Comparison of ENCODE assay signal across 12 cellular contexts in genomic region chr10:18583575-18584270, GRCh38.
DNase-seq lines count a peak whose midpoint lies in the region; ATAC-seq, FAIRE-seq and TF ChIP-seq lines count a peak whose summit lies in the region.
"Had no signal": no experiment of that assay in that cellular context is flagged by ENCODE, and none has a peak within 500 bp of the region (broad histone marks: within the 10 kb centered on the region; RNA-seq: fewer than 3 reads in every experiment).

No MANE protein-coding gene starts in this region.

- H3K27ac Mint-ChIP-seq in activated naive CD8-positive, alpha-beta T cell treated with anti-CD3 and anti-CD28 coated beads, Interleukin-2, amount 10 ng/mL, durations not matched to agents 7 days and 5 days: peak overlapping the region; percentile 72
- H3K27ac Mint-ChIP-seq in activated naive CD8-positive, alpha-beta T cell treated with anti-CD3 and anti-CD28 coated beads, Interleukin-2, amount 50 U/mL, for 24 hours: no peak overlapping the region

- no peak for DNase-seq in activated naive CD8-positive, alpha-beta T cell treated with anti-CD3 and anti-CD28 coated beads, Interleukin-2, amount 10 ng/mL, durations not matched to agents 7 days and 5 days
- DNase-seq in activated naive CD8-positive, alpha-beta T cell treated with anti-CD3 and anti-CD28 coated beads, Interleukin-2, amount 50 U/mL, for 24 hours: no peak
- peak; percentile 11 for DNase-seq in LHCN-M2 (ENCODE audit: low read depth)
- no peak for DNase-seq in GM12878 (ENCODE audit: low read depth, low spot score)
- no peak for DNase-seq in smooth muscle cell (lab: John Stamatoyannopoulos, UW; ENCODE audit: unreplicated experiment)
- no peak for DNase-seq in NCI-H446 treated with DMSO at 0.1 percent for 48 hours (lab: John Stamatoyannopoulos, UW)
- DNase-seq: amygdala had no signal

- intact Hi-C loops in GM12878 (cut with micrococcal nuclease; ENCODE audit: unreplicated experiment): no loop called here

- TF ChIP-seq EP300 in GM12878 (IDR thresholded peaks at IDR 0.05; ENCODE audit: borderline replicate concordance in 1 of 2, control insufficient read depth in 1 of 2, low read depth in 2 of 2, low read length in 2 of 2): no peak

- H3K79me2 ChIP-seq in GM12878 (ENCODE audit: control insufficient read depth, insufficient read depth, low read length): no peaks in the 10 kb centered on the region
- no peaks in the 10 kb centered on the region for H3K79me2 ChIP-seq in smooth muscle cell (ENCODE audit: low read depth)

- 82% methylated on average over 5 of the region's 5 CpGs for WGBS in GM12878 (ENCODE audit: insufficient coverage, insufficient replicate concordance, low lambda C conversion rate, missing lambda C conversion rate)
- WGBS in smooth muscle cell (ENCODE audit: low lambda C conversion rate): 74% methylated on average over 5 of the region's 5 CpGs

- no peak overlapping the region for H3K27ac ChIP-seq in GM12878 (ENCODE audit: control insufficient read depth, insufficient read depth)
- no peak overlapping the region for H3K27ac ChIP-seq in smooth muscle cell (ENCODE audit: low read depth)
- H3K27ac ChIP-seq: right atrium auricular region had no signal

- in situ Hi-C loops in GM12878 (cut with MboI): loop anchor here (5.0 kb wide), 1 partner anchor 46 kb away; no protein-coding TSS in a partner anchor

- H3K9me3 ChIP-seq in GM12878 (replicated peaks; ENCODE audit: control insufficient read depth, insufficient read depth, low read length) (no peaks in the 10 kb centered on the region; the same call in 2 of the 3 replicates), smooth muscle cell (replicated peaks; ENCODE audit: low read depth) (no peaks in the 10 kb centered on the region)
- H3K9me3 ChIP-seq: right atrium auricular region had no signal

- no peak overlapping the region for H3K9ac ChIP-seq in GM12878 (ENCODE audit: control insufficient read depth, insufficient read depth, low read length)
- no peak overlapping the region for H3K9ac ChIP-seq in smooth muscle cell (ENCODE audit: low read depth)

- CTCF ChIA-PET in GM12878 (lab: Yijun Ruan, JAX): interaction anchor here (0.7 to 0.9 kb wide), 2 partner anchors 188 to 299 kb away, joined by 3 read pairs; no protein-coding TSS in a partner anchor

- no peaks in the 10 kb centered on the region for H4K20me1 ChIP-seq in GM12878 (ENCODE audit: control insufficient read depth, insufficient read depth)
- H4K20me1 ChIP-seq in smooth muscle cell (ENCODE audit: low read depth): no peaks in the 10 kb centered on the region

- H3K36me3 Mint-ChIP-seq in activated naive CD8-positive, alpha-beta T cell treated with anti-CD3 and anti-CD28 coated beads, Interleukin-2, amount 10 ng/mL, durations not matched to agents 7 days and 5 days: peaks cover 70% of the 10 kb centered on the region
- H3K36me3 Mint-ChIP-seq in activated naive CD8-positive, alpha-beta T cell treated with anti-CD3 and anti-CD28 coated beads, Interleukin-2, amount 50 U/mL, for 24 hours (ENCODE audit: low read depth): peaks cover 72% of the 10 kb centered on the region

- 0 out of 2 replicates have a peak, but pooled peaks have one; percentile 3 for TF ChIP-seq RAD21 in GM12878 (IDR thresholded peaks at IDR 0.05; ENCODE audit: insufficient read depth, low read depth, low read length)

- no peak for ATAC-seq in activated naive CD8-positive, alpha-beta T cell treated with anti-CD3 and anti-CD28 coated beads, Interleukin-2, amount 10 ng/mL, durations not matched to agents 7 days and 5 days (ENCODE audit: low read depth)
- ATAC-seq in activated naive CD8-positive, alpha-beta T cell treated with anti-CD3 and anti-CD28 coated beads, Interleukin-2, amount 50 U/mL, for 24 hours: no peak
- ATAC-seq in GM12878 (peak; percentile 46; the same call in 2 of the 3 replicates), GM21723 (IDR thresholded peaks at IDR 0.05; ENCODE audit: unreplicated experiment) (no peak), HG02798 (IDR thresholded peaks at IDR 0.05; ENCODE audit: poor library complexity, unreplicated experiment) (no peak)
- ATAC-seq: left lobe of liver had no signal

- H3K36me3 ChIP-seq in GM12878 (ENCODE audit: control insufficient read depth in 2 of 2, insufficient read depth in 2 of 2, low read length in 1 of 2) (peaks cover 0 to 2% of the 10 kb centered on the region in 2 experiments; a peak in 3 of 4 replicates), smooth muscle cell (ENCODE audit: low read depth) (peaks cover 6% of the 10 kb centered on the region)

- no peak for FAIRE-seq in GM12878 (lab: Jason Lieb, UNC)

- H3K27me3 ChIP-seq in GM12878 (replicated peaks in 1 of 2; ENCODE audit: control insufficient read depth in 2 of 2, insufficient read depth in 2 of 2, low read length in 1 of 2) (no peaks in the 10 kb centered on the region), smooth muscle cell (ENCODE audit: low read depth) (no peaks in the 10 kb centered on the region)
- H3K27me3 ChIP-seq: right atrium auricular region had no signal

- no peak overlapping the region for H2AFZ ChIP-seq in GM12878 (ENCODE audit: control insufficient read depth, low read depth, low read length)
- no peak overlapping the region for H2AFZ ChIP-seq in smooth muscle cell (ENCODE audit: low read depth)

- peak overlapping the region; percentile 48 for H3K4me3 Mint-ChIP-seq in activated naive CD8-positive, alpha-beta T cell treated with anti-CD3 and anti-CD28 coated beads, Interleukin-2, amount 10 ng/mL, durations not matched to agents 7 days and 5 days
- H3K4me3 Mint-ChIP-seq in activated naive CD8-positive, alpha-beta T cell treated with anti-CD3 and anti-CD28 coated beads, Interleukin-2, amount 50 U/mL, for 24 hours: no peak overlapping the region
- H3K4me3 Mint-ChIP-seq: CD4-positive, alpha-beta memory T cell had no signal

- no peak overlapping the region for H3K4me3 ChIP-seq in GM12878
- H3K4me3 ChIP-seq in smooth muscle cell: no peak overlapping the region
- H3K4me3 ChIP-seq: right atrium auricular region had no signal

- H3K27me3 Mint-ChIP-seq in activated naive CD8-positive, alpha-beta T cell treated with anti-CD3 and anti-CD28 coated beads, Interleukin-2, amount 10 ng/mL, durations not matched to agents 7 days and 5 days: no peaks in the 10 kb centered on the region
- no peaks in the 10 kb centered on the region for H3K27me3 Mint-ChIP-seq in activated naive CD8-positive, alpha-beta T cell treated with anti-CD3 and anti-CD28 coated beads, Interleukin-2, amount 50 U/mL, for 24 hours
- H3K27me3 Mint-ChIP-seq: CD4-positive, alpha-beta memory T cell had no signal

- H3K9me3 Mint-ChIP-seq in activated naive CD8-positive, alpha-beta T cell treated with anti-CD3 and anti-CD28 coated beads, Interleukin-2, amount 10 ng/mL, durations not matched to agents 7 days and 5 days: no peaks in the 10 kb centered on the region
- H3K9me3 Mint-ChIP-seq in activated naive CD8-positive, alpha-beta T cell treated with anti-CD3 and anti-CD28 coated beads, Interleukin-2, amount 50 U/mL, for 24 hours: peaks cover 4% of the 10 kb centered on the region

- no TSS peak for BruUV-seq in GM12878 (replicated peaks; lab: Mats Ljungman, UMichigan)

- RAD21 ChIA-PET in GM12878 (lab: Charles Lee; ENCODE audit: unreplicated experiment): no interaction called here

- TF ChIP-seq POLR2A in GM12878 (IDR thresholded peaks at IDR 0.05; ENCODE audit: low read depth, low read length): no peak

- H3K4me1 ChIP-seq in GM12878 (ENCODE audit: control insufficient read depth, insufficient read depth, low read length): no peaks in the 10 kb centered on the region
- H3K4me1 ChIP-seq in smooth muscle cell (ENCODE audit: low read depth): no peaks in the 10 kb centered on the region
- H3K4me1 ChIP-seq: right atrium auricular region had no signal

- H3F3A ChIP-seq in smooth muscle cell (ENCODE audit: low read depth): no peaks in the 10 kb centered on the region

- H3K4me1 Mint-ChIP-seq in activated naive CD8-positive, alpha-beta T cell treated with anti-CD3 and anti-CD28 coated beads, Interleukin-2, amount 10 ng/mL, durations not matched to agents 7 days and 5 days: peaks cover 24% of the 10 kb centered on the region
- peaks cover 14% of the 10 kb centered on the region for H3K4me1 Mint-ChIP-seq in activated naive CD8-positive, alpha-beta T cell treated with anti-CD3 and anti-CD28 coated beads, Interleukin-2, amount 50 U/mL, for 24 hours

- TF ChIP-seq CTCF in GM12878 (IDR thresholded peaks at IDR 0.05 in 2 of 3, conservative IDR thresholded peaks at IDR 0.05 in 1 of 3; ENCODE audit: control insufficient read depth in 2 of 3, extremely low read depth in 1 of 3, insufficient read depth in 1 of 3, low read depth in 3 of 3, low read length in 3 of 3) (0 out of 6 replicates have a peak, but pooled peaks of 1 of the 3 experiments have one; percentile 14), smooth muscle cell (IDR thresholded peaks at IDR 0.05; ENCODE audit: borderline replicate concordance, insufficient read depth, poor library complexity, severe bottlenecking) (peak; percentile 33)

- POLR2A ChIA-PET in activated naive CD8-positive, alpha-beta T cell treated with anti-CD3 and anti-CD28 coated beads, Interleukin-2, amount 10 ng/mL, durations not matched to agents 7 days and 5 days (lab: Charles Lee): interaction anchor here (1.4 kb wide), 1 partner anchor 75 kb away, joined by 5 read pairs; the partner anchor contains the start of gene ARL5B
- POLR2A ChIA-PET in GM12878 (lab: Charles Lee): no interaction called here

- no peak overlapping the region for H3K4me2 ChIP-seq in GM12878 (ENCODE audit: control insufficient read depth, insufficient read depth)
- H3K4me2 ChIP-seq in smooth muscle cell: no peak overlapping the region

- SMC1A ChIA-PET in GM12878 (lab: Charles Lee; ENCODE audit: uncharacterized antibody, unreplicated experiment): interaction anchor here (1.0 kb wide), 1 partner anchor 10 kb away, joined by 3 read pairs; no protein-coding TSS in a partner anchor

TF ChIP-seq in GM12878, 131 proteins besides CTCF, POLR2A, EP300 and RAD21 (continues in another document):
- TF ChIP-seq E2F4 (IDR thresholded peaks at IDR 0.05; ENCODE audit: low read depth, low read length) (no peak), NR2F1 (conservative IDR thresholded peaks at IDR 0.05) (no peak)
